9 cellular contexts compared by ENCODE assay signal in genomic region chr3:49454457-49454856, GRCh38. TPM values are rescaled to one million over a fixed set of nuclear protein-coding genes. Genes with fewer than 3 reads are reported as not detected.
DNase-seq lines count a peak whose midpoint lies in the region; ATAC-seq and TF ChIP-seq lines count a peak whose summit lies in the region.
"Had no signal": no experiment of that assay in that cellular context is flagged by ENCODE, and none has a peak within 500 bp of the region (broad histone marks: within the 10 kb centered on the region; RNA-seq: fewer than 3 reads in every experiment).

No MANE protein-coding gene starts in this region.

- peak; percentile 83 to 85 for DNase-seq in Caco-2
- DNase-seq in HFF-Myc (ENCODE audit: extremely low read depth, low read depth), result no peak
- no peak for DNase-seq in astrocyte of the cerebellum (ENCODE audit: low read depth)
- DNase-seq in effector CD8-positive, alpha-beta T cell (lab: John Stamatoyannopoulos, UW), result no peak
- DNase-seq in C1 segment of cervical spinal cord (lab: John Stamatoyannopoulos, UW), result no peak
- DNase-seq in LoVo (ENCODE audit: low spot score), result no peak
- DNase-seq: SW 1271 had no signal

- H3K27ac ChIP-seq in liver (ENCODE audit: low read depth in 1 of 2, low read length in 2 of 2), result no peak overlapping the region

- H3K4me1 Mint-ChIP-seq in Caco-2 (ENCODE audit: low read depth, unreplicated experiment), result peaks cover 19% of the 10 kb centered on the region

- intact Hi-C loops in Caco-2 (cut with micrococcal nuclease; ENCODE audit: unreplicated experiment), result loop anchor here (1.0 to 2.0 kb wide), 4 partner anchors 46 to 217 kb away; no protein-coding TSS in a partner anchor

- peak overlapping the region; percentile 60 for H3K27ac Mint-ChIP-seq in Caco-2 (ENCODE audit: unreplicated experiment)

- H3K4me3 Mint-ChIP-seq in Caco-2 (ENCODE audit: unreplicated experiment), result no peak overlapping the region

- in situ Hi-C loops in astrocyte of the cerebellum (cut with HindIII; ENCODE audit: low sequenced_read_pairs), result no loop called here

- BruUV-seq in Caco-2 (replicated peaks; lab: Mats Ljungman, UMichigan), result no TSS peak

- peak; percentile 53 to 58 for TF ChIP-seq RAD21 in liver (IDR thresholded peaks at IDR 0.05)

- H3K36me3 ChIP-seq in Caco-2 (ENCODE audit: control insufficient read depth, insufficient read depth, low read length) (no peaks in the 10 kb centered on the region), liver (ENCODE audit: control insufficient read depth in 4 of 4, insufficient read depth in 3 of 4, low read depth in 1 of 4, low read length in 3 of 4) (no peaks in the 10 kb centered on the region)

- H3K27me3 ChIP-seq in Caco-2 (replicated peaks; ENCODE audit: control insufficient read depth, insufficient read depth, low read length), result no peaks in the 10 kb centered on the region
- H3K27me3 ChIP-seq in liver (ENCODE audit: control insufficient read depth in 4 of 4, insufficient read depth in 4 of 4, low read length in 3 of 4), result no peaks in the 10 kb centered on the region

- no peak overlapping the region for H3K9ac ChIP-seq in liver (ENCODE audit: low read depth in 1 of 2, low read length in 2 of 2)

- H3K36me3 Mint-ChIP-seq in Caco-2 (ENCODE audit: insufficient read depth, unreplicated experiment), result peaks cover 11% of the 10 kb centered on the region

- H3K4me1 ChIP-seq in Caco-2, result peaks cover 29% of the 10 kb centered on the region
- H3K4me1 ChIP-seq in liver (ENCODE audit: control insufficient read depth in 4 of 4, insufficient read depth in 4 of 4, low read length in 3 of 4), result no peaks in the 10 kb centered on the region

- POLR2A ChIA-PET in Caco-2 (lab: Charles Lee), result interaction anchor here (1.0 to 1.6 kb wide), 2 partner anchors 15 to 43 kb away, joined by 4 to 11 read pairs; partner anchors contain the start of genes DAG1 and RHOA

- 72% methylated on average over 2 of the region's 2 CpGs for WGBS in liver

- no peaks in the 10 kb centered on the region for H3K27me3 Mint-ChIP-seq in Caco-2 (ENCODE audit: insufficient read depth, unreplicated experiment)

- ATAC-seq in HG03025 (IDR thresholded peaks at IDR 0.05; ENCODE audit: low FRiP score, unreplicated experiment), result no peak

- H3K9me3 Mint-ChIP-seq in Caco-2 (ENCODE audit: unreplicated experiment), result no peaks in the 10 kb centered on the region

- no peaks in the 10 kb centered on the region for H3K9me3 ChIP-seq in Caco-2
- no peaks in the 10 kb centered on the region for H3K9me3 ChIP-seq in liver (ENCODE audit: control insufficient read depth in 4 of 4, low read length in 3 of 4)

- TF ChIP-seq CTCF in Caco-2 (IDR thresholded peaks at IDR 0.05; ENCODE audit: insufficient read depth in 1 of 2, low read depth in 1 of 2, low read length in 1 of 2, severe bottlenecking in 1 of 2, unreplicated experiment in 1 of 2), result peak; percentile 39 to 87
- peak; percentile 23 for TF ChIP-seq CTCF in HFF-Myc (IDR thresholded peaks at IDR 0.05; ENCODE audit: low read depth, low read length, missing control alignments)
- peak; percentile 20 for TF ChIP-seq CTCF in astrocyte of the cerebellum (IDR thresholded peaks at IDR 0.05; ENCODE audit: low read depth, low read length, missing control alignments)
- TF ChIP-seq CTCF in liver (IDR thresholded peaks at IDR 0.05; ENCODE audit: low read depth, low read length, missing input control), result no peak

- H3K4me3 ChIP-seq in Caco-2 (ENCODE audit: low read depth, low read length), result no peak overlapping the region
- H3K4me3 ChIP-seq in HFF-Myc (replicated peaks; ENCODE audit: low read depth, low read length), result no peak overlapping the region
- no peak overlapping the region for H3K4me3 ChIP-seq in astrocyte of the cerebellum (ENCODE audit: low read depth, low read length)
- no peak overlapping the region for H3K4me3 ChIP-seq in liver (ENCODE audit: low read depth in 1 of 3, low read length in 3 of 3)

- CTCF ChIA-PET in Caco-2 (lab: Charles Lee), result interaction anchor here (0.6 to 2.9 kb wide), 22 partner anchors 15 to 499 kb away, joined by 3 to 29 read pairs (median 4); partner anchors contain the start of genes BSN, DAG1, KLHDC8B and RHOA

TF ChIP-seq in liver, 16 proteins besides CTCF, POLR2A, EP300 and RAD21:
- TF ChIP-seq GABPA (IDR thresholded peaks at IDR 0.05 in 1 of 2, conservative IDR thresholded peaks at IDR 0.05 in 1 of 2) (no peak), ZBTB33 (IDR thresholded peaks at IDR 0.05) (no peak), JUND (IDR thresholded peaks at IDR 0.05) (no peak), YY1 (IDR thresholded peaks at IDR 0.05) (no peak), NR2F2 (IDR thresholded peaks at IDR 0.05) (no peak), FOXA2 (IDR thresholded peaks at IDR 0.05) (no peak)

RNA-seq across cellular contexts. Expression of gene DAG1, which starts 15.6 kb away (rescaled TPM):
- 154 and 177 TPM in 2 replicates for total RNA-seq in Caco-2 (2022)
- 10 to 100 TPM; 16.1 to 40.8 TPM for total RNA-seq in liver
- polyA plus RNA-seq in liver, result 10 to 100 TPM; 12.1 to 54.4 TPM

RNA-seq across cellular contexts. Expression of gene NICN1, which starts 25.3 kb away (rescaled TPM):
- total RNA-seq in Caco-2 (2022) (6.1 and 7.8 TPM in 2 replicates), liver (1 to 10 TPM; 3.7 to 3.9 TPM)
- 1 to 10 TPM; 4.9 to 6.0 TPM for polyA plus RNA-seq in liver

RNA-seq across cellular contexts. Expression of gene AMT, which starts 32.2 kb away (rescaled TPM):
- total RNA-seq in Caco-2 (2022) (1.6 and 2.5 TPM in 2 replicates), liver (10 to 100 TPM; 15.6 to 23.2 TPM)
- 10 to 100 TPM; 27.9 to 28.7 TPM for polyA plus RNA-seq in liver

RNA-seq across cellular contexts. Expression of gene TCTA, which starts 42.2 kb away (rescaled TPM):
- 14.2 and 15.5 TPM in 2 replicates for total RNA-seq in Caco-2 (2022)
- 10 to 100 TPM; 13.6 to 24.9 TPM for total RNA-seq in liver
- polyA plus RNA-seq in liver, result 10 to 100 TPM; 24.3 to 28.2 TPM

RNA-seq across cellular contexts. Expression of gene RHOA, which starts 42.7 kb away (rescaled TPM):
- total RNA-seq in Caco-2 (2022) (338 and 348 TPM in 2 replicates), liver (100 to 1,000 TPM; 157 to 162 TPM)
- 100 to 1,000 TPM; 144 to 169 TPM for polyA plus RNA-seq in liver

Comparison
In these comparisons a context has a peak if more than half of its experiments do, and no peak if none do; other contexts are left out.
1. DNase-seq: peak in Caco-2 (2 of 2); none in HFF-Myc (single experiment), astrocyte of the cerebellum (single experiment), effector CD8-positive, alpha-beta T cell (single experiment), C1 segment of cervical spinal cord (0 of 14) and LoVo (single experiment).